1 cellular context compared by ENCODE assay signal in the genomic region with DNA sequence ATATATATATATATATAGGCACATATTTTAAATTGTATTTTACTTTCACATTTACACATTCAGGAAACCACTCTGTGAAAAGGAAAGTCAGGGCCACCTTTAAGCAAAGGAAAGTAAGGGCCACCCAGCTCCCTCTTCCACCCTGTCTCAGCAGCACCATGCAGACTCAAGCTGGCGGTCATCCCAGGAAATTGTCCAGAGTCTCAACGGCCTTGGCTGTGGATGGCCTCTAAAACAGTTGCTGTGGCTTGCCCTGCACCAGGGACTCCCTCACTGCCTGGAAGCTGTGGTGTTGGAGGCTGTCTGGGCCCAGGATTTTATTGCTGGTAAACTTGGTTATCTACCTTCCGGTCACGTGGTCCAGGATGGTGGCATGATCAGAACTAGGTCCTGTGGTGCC.
TF ChIP-seq lines count a peak whose summit lies in the region.

No MANE protein-coding gene starts in this region.

TF ChIP-seq in HepG2, 621 proteins besides CTCF, POLR2A, EP300 and RAD21:
- TF ChIP-seq, protein P1, sequence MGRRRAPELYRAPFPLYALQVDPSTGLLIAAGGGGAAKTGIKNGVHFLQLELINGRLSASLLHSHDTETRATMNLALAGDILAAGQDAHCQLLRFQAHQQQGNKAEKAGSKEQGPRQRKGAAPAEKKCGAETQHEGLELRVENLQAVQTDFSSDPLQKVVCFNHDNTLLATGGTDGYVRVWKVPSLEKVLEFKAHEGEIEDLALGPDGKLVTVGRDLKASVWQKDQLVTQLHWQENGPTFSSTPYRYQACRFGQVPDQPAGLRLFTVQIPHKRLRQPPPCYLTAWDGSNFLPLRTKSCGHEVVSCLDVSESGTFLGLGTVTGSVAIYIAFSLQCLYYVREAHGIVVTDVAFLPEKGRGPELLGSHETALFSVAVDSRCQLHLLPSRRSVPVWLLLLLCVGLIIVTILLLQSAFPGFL (CRISPR knock-in tag; IDR thresholded peaks at IDR 0.05), result no peak
- TF ChIP-seq ZNF850 (CRISPR knock-in tag; conservative IDR thresholded peaks at IDR 0.05) (no peak), ZNF512B (CRISPR knock-in tag; IDR thresholded peaks at IDR 0.05; ENCODE audit: borderline replicate concordance) (no peak), RAD51 (IDR thresholded peaks at IDR 0.05; ENCODE audit: borderline replicate concordance) (peak; percentile 30; the same call in 1 of the 2 replicates), JUND (CRISPR knock-in tag; IDR thresholded peaks at IDR 0.05) (no peak)
- TF ChIP-seq, protein P2, sequence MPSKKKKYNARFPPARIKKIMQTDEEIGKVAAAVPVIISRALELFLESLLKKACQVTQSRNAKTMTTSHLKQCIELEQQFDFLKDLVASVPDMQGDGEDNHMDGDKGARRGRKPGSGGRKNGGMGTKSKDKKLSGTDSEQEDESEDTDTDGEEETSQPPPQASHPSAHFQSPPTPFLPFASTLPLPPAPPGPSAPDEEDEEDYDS (CRISPR knock-in tag; IDR thresholded peaks at IDR 0.05), result no peak
